In genomic region chr5:60943624-60944023, GRCh38 we compare ENCODE assay signal across 15 cellular contexts. TPM values are rescaled to one million over a fixed set of nuclear protein-coding genes. Genes with fewer than 3 reads are reported as not detected.
DNase-seq lines count a peak whose midpoint lies in the region; ATAC-seq and TF ChIP-seq lines count a peak whose summit lies in the region.
"Had no signal": no experiment of that assay in that cellular context is flagged by ENCODE, and none has a peak within 500 bp of the region (broad histone marks: within the 10 kb centered on the region; RNA-seq: fewer than 3 reads in every experiment).

No MANE protein-coding gene starts in this region.

- in situ Hi-C loops in gastrocnemius medialis (cut with MboI; ENCODE audit: low sequenced_read_pairs in 4 of 4), result loop anchor here in 1 of 4 donors (25.0 kb wide), 1 partner anchor 394 kb away; the partner anchor contains the start of gene ZSWIM6

- H3K27me3 Mint-ChIP-seq in MCF 10A (ENCODE audit: insufficient read depth, unreplicated experiment), result no peaks in the 10 kb centered on the region
- H3K27me3 Mint-ChIP-seq in activated CD8-positive, alpha-beta memory T cell treated with anti-CD3 and anti-CD28 coated beads, Interleukin-2, amount 10 ng/mL, durations not matched to agents 7 days and 5 days, result no peaks in the 10 kb centered on the region
- H3K27me3 Mint-ChIP-seq: activated naive CD4-positive, alpha-beta T cell treated with anti-CD3 and anti-CD28 coated beads, Interleukin-2, amount 50 U/mL, for 24 hours; T-cell had no signal

- POLR2A ChIA-PET in MCF 10A (lab: Yijun Ruan, JAX), result interaction anchor here (0.7 kb wide), 1 partner anchor 957 kb away, joined by 3 read pairs; no protein-coding TSS in a partner anchor

- no peaks in the 10 kb centered on the region for H3K36me3 ChIP-seq in breast epithelium
- H3K36me3 ChIP-seq in gastrocnemius medialis, result no peaks in the 10 kb centered on the region
- H3K36me3 ChIP-seq: right atrium auricular region had no signal

- BruUV-seq in MCF 10A (replicated peaks; lab: Mats Ljungman, UMichigan), result no TSS peak

- H3K4me1 ChIP-seq in breast epithelium, result no peaks in the 10 kb centered on the region
- peaks cover 19 to 23% of the 10 kb centered on the region in 2 donors for H3K4me1 ChIP-seq in gastrocnemius medialis

- H3K4me3 Mint-ChIP-seq in MCF 10A (ENCODE audit: unreplicated experiment), result no peak overlapping the region
- H3K4me3 Mint-ChIP-seq in activated CD8-positive, alpha-beta memory T cell treated with anti-CD3 and anti-CD28 coated beads, Interleukin-2, amount 10 ng/mL, durations not matched to agents 7 days and 5 days, result no peak overlapping the region
- H3K4me3 Mint-ChIP-seq: activated CD8-positive, alpha-beta T cell treated with anti-CD3 and anti-CD28 coated beads, Interleukin-2, amount 10 ng/mL, durations not matched to agents 7 days and 5 days; T-cell had no signal

- H3K4me1 Mint-ChIP-seq in MCF 10A (ENCODE audit: insufficient read depth, unreplicated experiment), result no peaks in the 10 kb centered on the region
- H3K4me1 Mint-ChIP-seq in activated CD8-positive, alpha-beta memory T cell treated with anti-CD3 and anti-CD28 coated beads, Interleukin-2, amount 10 ng/mL, durations not matched to agents 7 days and 5 days, result peaks cover 15% of the 10 kb centered on the region

- no peak for TF ChIP-seq CTCF in MCF 10A (IDR thresholded peaks at IDR 0.05; ENCODE audit: unreplicated experiment)
- TF ChIP-seq CTCF in breast epithelium (IDR thresholded peaks at IDR 0.05), result no peak
- no peak for TF ChIP-seq CTCF in gastrocnemius medialis (IDR thresholded peaks at IDR 0.05 in 4 of 5, conservative IDR thresholded peaks at IDR 0.05 in 1 of 5)
- no peak for TF ChIP-seq CTCF in coronary artery (IDR thresholded peaks at IDR 0.05)

- H3K27me3 ChIP-seq in breast epithelium (no peaks in the 10 kb centered on the region), gastrocnemius medialis (no peaks in the 10 kb centered on the region)
- H3K27me3 ChIP-seq: right atrium auricular region, tibial nerve had no signal

- no peaks in the 10 kb centered on the region for H3K36me3 Mint-ChIP-seq in MCF 10A (ENCODE audit: insufficient read depth, unreplicated experiment)
- peaks cover 5% of the 10 kb centered on the region for H3K36me3 Mint-ChIP-seq in activated CD8-positive, alpha-beta memory T cell treated with anti-CD3 and anti-CD28 coated beads, Interleukin-2, amount 10 ng/mL, durations not matched to agents 7 days and 5 days
- H3K36me3 Mint-ChIP-seq: T-cell had no signal

- no peaks in the 10 kb centered on the region for H3K9me3 ChIP-seq in breast epithelium
- no peaks in the 10 kb centered on the region for H3K9me3 ChIP-seq in gastrocnemius medialis
- H3K9me3 ChIP-seq: right atrium auricular region, tibial nerve had no signal

- ATAC-seq in gastrocnemius medialis (no peak), GM21737 (IDR thresholded peaks at IDR 0.05; ENCODE audit: unreplicated experiment) (no peak)
- ATAC-seq in activated CD8-positive, alpha-beta memory T cell treated with anti-CD3 and anti-CD28 coated beads, Interleukin-2, amount 10 ng/mL, durations not matched to agents 7 days and 5 days, result no peak
- ATAC-seq: activated CD8-positive, alpha-beta T cell treated with anti-CD3 and anti-CD28 coated beads, Interleukin-2, amount 10 ng/mL, durations not matched to agents 7 days and 5 days; T-cell had no signal

- H3K4me3 ChIP-seq in breast epithelium (no peak overlapping the region), gastrocnemius medialis (peak overlapping the region; percentile 76 to 88 (median 85)), coronary artery (no peak overlapping the region)

- no peaks in the 10 kb centered on the region for H3K9me3 Mint-ChIP-seq in MCF 10A (ENCODE audit: unreplicated experiment)
- no peaks in the 10 kb centered on the region for H3K9me3 Mint-ChIP-seq in activated CD8-positive, alpha-beta memory T cell treated with anti-CD3 and anti-CD28 coated beads, Interleukin-2, amount 10 ng/mL, durations not matched to agents 7 days and 5 days (ENCODE audit: low read depth)
- H3K9me3 Mint-ChIP-seq: activated naive CD4-positive, alpha-beta T cell treated with anti-CD3 and anti-CD28 coated beads, Interleukin-2, amount 50 U/mL, for 24 hours; T-cell had no signal

- CTCF ChIA-PET in MCF 10A (lab: Yijun Ruan, JAX), result interaction anchor here (0.7 to 1.0 kb wide), 2 partner anchors 256 to 273 kb away, joined by 5 read pairs; no protein-coding TSS in a partner anchor
- CTCF ChIA-PET in activated CD8-positive, alpha-beta memory T cell treated with anti-CD3 and anti-CD28 coated beads, Interleukin-2, amount 10 ng/mL, durations not matched to agents 7 days and 5 days (lab: Charles Lee), result interaction anchor here (1.7 kb wide), 1 partner anchor 245 kb away, joined by 3 read pairs; no protein-coding TSS in a partner anchor

- no peak overlapping the region for H3K27ac Mint-ChIP-seq in MCF 10A (ENCODE audit: low read depth, unreplicated experiment)
- no peak overlapping the region for H3K27ac Mint-ChIP-seq in activated CD8-positive, alpha-beta memory T cell treated with anti-CD3 and anti-CD28 coated beads, Interleukin-2, amount 10 ng/mL, durations not matched to agents 7 days and 5 days
- H3K27ac Mint-ChIP-seq: activated CD8-positive, alpha-beta T cell treated with anti-CD3 and anti-CD28 coated beads, Interleukin-2, amount 10 ng/mL, durations not matched to agents 7 days and 5 days; activated naive CD4-positive, alpha-beta T cell treated with anti-CD3 and anti-CD28 coated beads, Interleukin-2, amount 50 U/mL, for 24 hours; T-cell had no signal

- TF ChIP-seq POLR2A in breast epithelium (IDR thresholded peaks at IDR 0.05), result no peak
- no peak for TF ChIP-seq POLR2A in gastrocnemius medialis (IDR thresholded peaks at IDR 0.05)

- H3K27ac ChIP-seq in breast epithelium (no peak overlapping the region), gastrocnemius medialis (peak overlapping the region; percentile 85 to 95 (median 90)), coronary artery (no peak overlapping the region)

- DNase-seq in MCF 10A (ENCODE audit: unreplicated experiment) (peak; percentile 30), breast epithelium (ENCODE audit: low spot score in 2 of 2) (no peak), MV-4-11 (lab: John Stamatoyannopoulos, UW) (peak; percentile 61), dermis microvascular lymphatic vessel endothelial cell (ENCODE audit: low read depth in 2 of 2) (peak; percentile 54 to 55), gastrocnemius medialis (no peak), coronary artery (ENCODE audit: low spot score) (no peak)
- no peak for DNase-seq in activated CD8-positive, alpha-beta memory T cell treated with anti-CD3 and anti-CD28 coated beads, Interleukin-2, amount 10 ng/mL, durations not matched to agents 7 days and 5 days
- DNase-seq: activated CD8-positive, alpha-beta T cell treated with anti-CD3 and anti-CD28 coated beads, Interleukin-2, amount 10 ng/mL, durations not matched to agents 7 days and 5 days; mesendoderm; NCI-H226; T-cell had no signal

- intact Hi-C loops in MCF 10A (cut with micrococcal nuclease) (no loop called here), breast epithelium (cut with DNase I; ENCODE audit: low total_unique reads) (no loop called here), gastrocnemius medialis (cut with DNase I; ENCODE audit: low total_unique reads) (loop anchor here (2.0 to 10.0 kb wide), 3 partner anchors 15 to 361 kb away; partner anchors contain the start of gene SMIM15)

RNA-seq across cellular contexts. Expression of gene ERCC8, which starts 1.2 kb away (rescaled TPM):
- 13.7 and 17.2 TPM in 2 replicates for total RNA-seq in MCF 10A (2022)
- 10 to 100 TPM; 14.7 to 25.4 (median 17.3) TPM for total RNA-seq in breast epithelium
- 12.7 and 16.8 TPM in 2 replicates for total RNA-seq in dermis microvascular lymphatic vessel endothelial cell
- 1 to 10 TPM; 4.8 to 7.3 (median 5.6) TPM for total RNA-seq in gastrocnemius medialis
- 10 to 100 TPM in 1 of 2 experiments, 1 to 10 TPM in 1; 7.6 to 10.2 TPM for total RNA-seq in activated CD8-positive, alpha-beta memory T cell treated with anti-CD3 and anti-CD28 coated beads, Interleukin-2, amount 10 ng/mL, durations not matched to agents 7 days and 5 days

RNA-seq across cellular contexts. Expression of gene NDUFAF2, which starts 1.4 kb away (rescaled TPM):
- total RNA-seq in MCF 10A (2022) (120 and 141 TPM in 2 replicates), breast epithelium (10 to 100 TPM; 14.9 to 22.6 (median 19.8) TPM), dermis microvascular lymphatic vessel endothelial cell (11.1 and 16.6 TPM in 2 replicates), gastrocnemius medialis (10 to 100 TPM; 25.8 to 54.3 (median 51.2) TPM)
- total RNA-seq in activated CD8-positive, alpha-beta memory T cell treated with anti-CD3 and anti-CD28 coated beads, Interleukin-2, amount 10 ng/mL, durations not matched to agents 7 days and 5 days, result 10 to 100 TPM; 23.9 to 26.7 TPM

Comparison
In these comparisons a context has a peak if more than half of its experiments do, and no peak if none do; other contexts are left out.
1. DNase-seq: peak in MCF 10A (single experiment), MV-4-11 (single experiment) and dermis microvascular lymphatic vessel endothelial cell (2 of 2); none in breast epithelium (0 of 2), gastrocnemius medialis (0 of 2), activated CD8-positive, alpha-beta memory T cell treated with anti-CD3 and anti-CD28 coated beads, Interleukin-2, amount 10 ng/mL, durations not matched to agents 7 days and 5 days (single experiment) and coronary artery (single experiment).
2. H3K27ac ChIP-seq: peak in gastrocnemius medialis (4 of 4); none in breast epithelium (0 of 2) and coronary artery (0 of 2).
3. H3K4me3 ChIP-seq: peak in gastrocnemius medialis (4 of 4); none in breast epithelium (0 of 3) and coronary artery (single experiment).